8 cellular contexts compared by ENCODE assay signal in genomic region chr5:52801329-52801728, GRCh38. TPM values are rescaled to one million over a fixed set of nuclear protein-coding genes. Genes with fewer than 3 reads are reported as not detected.
DNase-seq lines count a peak whose midpoint lies in the region; ATAC-seq and TF ChIP-seq lines count a peak whose summit lies in the region.

No MANE protein-coding gene starts in this region.

- H2AFZ ChIP-seq in smooth muscle cell (ENCODE audit: low read depth), result no peak overlapping the region

- intact Hi-C loops in activated T-helper 1 cell treated with anti-CD3 and anti-CD28 coated beads, Interleukin-12 subunit alpha, Interleukin-12 subunit beta, Interleukin-2, Interleukin-4 antibody, amounts not matched to agents 30 ng/mL and 10 ng/mL and 1 ng/mL, durations not matched to agents 14 hours and 24 hours and 36 hours (cut with micrococcal nuclease), result loop anchor here (5.0 kb wide), 2 partner anchors 116 to 186 kb away; partner anchors contain the start of gene ITGA2

- H3K27ac ChIP-seq in HEK293 (ENCODE audit: extremely low read depth, low read depth, low read length) (peak overlapping the region; percentile 91), smooth muscle cell (ENCODE audit: low read depth) (peak overlapping the region; percentile 94)

- peaks cover 86% of the 10 kb centered on the region for H3K79me2 ChIP-seq in smooth muscle cell (ENCODE audit: low read depth)

- H3K4me3 ChIP-seq in AG04449 (ENCODE audit: low read depth, low read length) (peak overlapping the region; percentile 76), HEK293 (ENCODE audit: low read depth, low read length) (peak overlapping the region; percentile 62), iPS-15b (ENCODE audit: low read depth, low read length) (peak overlapping the region; percentile 97), smooth muscle cell (peak overlapping the region; percentile 56)

- CTCF ChIA-PET in AG04449 (lab: Yijun Ruan, JAX), result interaction anchor here (0.9 to 3.2 kb wide), 4 partner anchors 112 to 117 kb away, joined by 3 to 9 read pairs (median 6); no protein-coding TSS in a partner anchor
- CTCF ChIA-PET in HEK293 (lab: Yijun Ruan, JAX), result interaction anchor here (0.6 to 4.1 kb wide), 8 partner anchors 10 to 136 kb away, joined by 3 to 20 read pairs (median 5); partner anchors contain the start of genes ITGA1 and PELO

- peaks cover 45% of the 10 kb centered on the region for H3K36me3 Mint-ChIP-seq in activated T-helper 1 cell treated with anti-CD3 and anti-CD28 coated beads, Interleukin-12 subunit alpha, Interleukin-12 subunit beta, Interleukin-2, Interleukin-4 antibody, amounts not matched to agents 30 ng/mL and 10 ng/mL and 1 ng/mL, durations not matched to agents 14 hours and 24 hours and 36 hours (ENCODE audit: low read depth)

- DNase-seq in AG04449 (ENCODE audit: low read depth, low spot score) (no peak), smooth muscle cell (lab: John Stamatoyannopoulos, UW; ENCODE audit: unreplicated experiment) (no peak), mucosa of gallbladder (ENCODE audit: low spot score) (no peak), AML-193 (lab: John Stamatoyannopoulos, UW) (no peak)
- DNase-seq in activated T-helper 1 cell treated with anti-CD3 and anti-CD28 coated beads, Interleukin-12 subunit alpha, Interleukin-12 subunit beta, Interleukin-2, Interleukin-4 antibody, amounts not matched to agents 30 ng/mL and 10 ng/mL and 1 ng/mL, durations not matched to agents 14 hours and 24 hours and 36 hours (ENCODE audit: low spot score), result no peak

- 9% methylated on average over 8 of the region's 8 CpGs for WGBS in smooth muscle cell (ENCODE audit: low lambda C conversion rate)

- peaks cover 11 to 25% of the 10 kb centered on the region in 2 experiments; a peak in 1 of 3 replicates for H3K36me3 ChIP-seq in HEK293 (ENCODE audit: control insufficient read depth in 2 of 2, insufficient read depth in 1 of 2, low read length in 2 of 2)
- peaks cover 2% of the 10 kb centered on the region for H3K36me3 ChIP-seq in iPS-15b (ENCODE audit: control insufficient read depth, insufficient read depth, low read length)
- H3K36me3 ChIP-seq in smooth muscle cell (ENCODE audit: low read depth), result no peaks in the 10 kb centered on the region

- peak overlapping the region; percentile 88 for H3K27ac Mint-ChIP-seq in activated T-helper 1 cell treated with anti-CD3 and anti-CD28 coated beads, Interleukin-12 subunit alpha, Interleukin-12 subunit beta, Interleukin-2, Interleukin-4 antibody, amounts not matched to agents 30 ng/mL and 10 ng/mL and 1 ng/mL, durations not matched to agents 14 hours and 24 hours and 36 hours

- peaks cover 70% of the 10 kb centered on the region for H3K4me1 Mint-ChIP-seq in activated T-helper 1 cell treated with anti-CD3 and anti-CD28 coated beads, Interleukin-12 subunit alpha, Interleukin-12 subunit beta, Interleukin-2, Interleukin-4 antibody, amounts not matched to agents 30 ng/mL and 10 ng/mL and 1 ng/mL, durations not matched to agents 14 hours and 24 hours and 36 hours (ENCODE audit: low read depth)

- H3K4me3 Mint-ChIP-seq in activated T-helper 1 cell treated with anti-CD3 and anti-CD28 coated beads, Interleukin-12 subunit alpha, Interleukin-12 subunit beta, Interleukin-2, Interleukin-4 antibody, amounts not matched to agents 30 ng/mL and 10 ng/mL and 1 ng/mL, durations not matched to agents 14 hours and 24 hours and 36 hours, result peak overlapping the region; percentile 90

- peaks cover 3% of the 10 kb centered on the region for H3K27me3 Mint-ChIP-seq in activated T-helper 1 cell treated with anti-CD3 and anti-CD28 coated beads, Interleukin-12 subunit alpha, Interleukin-12 subunit beta, Interleukin-2, Interleukin-4 antibody, amounts not matched to agents 30 ng/mL and 10 ng/mL and 1 ng/mL, durations not matched to agents 14 hours and 24 hours and 36 hours (ENCODE audit: insufficient read depth)

- H4K20me1 ChIP-seq in smooth muscle cell (ENCODE audit: low read depth), result peaks cover 54% of the 10 kb centered on the region

- peak overlapping the region; percentile 80 for H3K9ac ChIP-seq in iPS-15b (ENCODE audit: low read depth, low read length)
- H3K9ac ChIP-seq in smooth muscle cell (ENCODE audit: low read depth), result peak overlapping the region; percentile 88

- no peaks in the 10 kb centered on the region for H3K27me3 ChIP-seq in iPS-15b (ENCODE audit: control insufficient read depth, insufficient read depth, low read length)
- H3K27me3 ChIP-seq in smooth muscle cell (ENCODE audit: low read depth), result no peaks in the 10 kb centered on the region

- H3F3A ChIP-seq in smooth muscle cell (ENCODE audit: low read depth), result peaks cover 29% of the 10 kb centered on the region

- ATAC-seq in HG02973 (IDR thresholded peaks at IDR 0.05; ENCODE audit: unreplicated experiment), result no peak

- H3K4me2 ChIP-seq in smooth muscle cell, result peak overlapping the region; percentile 85

- peaks cover 7% of the 10 kb centered on the region for H3K4me1 ChIP-seq in HEK293 (ENCODE audit: control insufficient read depth, insufficient read depth, low read length)
- peaks cover 25% of the 10 kb centered on the region for H3K4me1 ChIP-seq in iPS-15b (ENCODE audit: control insufficient read depth, insufficient read depth, low read length)
- H3K4me1 ChIP-seq in smooth muscle cell (ENCODE audit: low read depth), result peaks cover 38% of the 10 kb centered on the region

- H3K9me3 ChIP-seq in HEK293 (ENCODE audit: control insufficient read depth, insufficient read depth, low read depth, low read length) (no peaks in the 10 kb centered on the region), iPS-15b (ENCODE audit: control insufficient read depth, insufficient read depth, low read length) (no peaks in the 10 kb centered on the region), smooth muscle cell (replicated peaks; ENCODE audit: low read depth) (no peaks in the 10 kb centered on the region)

- H3K9me3 Mint-ChIP-seq in activated T-helper 1 cell treated with anti-CD3 and anti-CD28 coated beads, Interleukin-12 subunit alpha, Interleukin-12 subunit beta, Interleukin-2, Interleukin-4 antibody, amounts not matched to agents 30 ng/mL and 10 ng/mL and 1 ng/mL, durations not matched to agents 14 hours and 24 hours and 36 hours, result no peaks in the 10 kb centered on the region

- POLR2A ChIA-PET in AG04449 (lab: Yijun Ruan, JAX) (interaction anchor here (1.1 kb wide), 1 partner anchor 9 kb away, joined by 3 read pairs; no protein-coding TSS in a partner anchor), HEK293 (lab: Yijun Ruan, JAX) (interaction anchor here (0.9 to 4.3 kb wide), 2 partner anchors 12 to 1418 kb away, joined by 3 to 57 read pairs; partner anchors contain the start of genes ISL1, ITGA1 and PELO)

- TF ChIP-seq CTCF in AG04449 (IDR thresholded peaks at IDR 0.05; ENCODE audit: insufficient read depth, low read length, missing control alignments) (no peak), HEK293 (tag by site-specific recombination; IDR thresholded peaks at IDR 0.05) (no peak), smooth muscle cell (IDR thresholded peaks at IDR 0.05; ENCODE audit: borderline replicate concordance, insufficient read depth, poor library complexity, severe bottlenecking) (no peak)

TF ChIP-seq in HEK293, 187 proteins besides CTCF, POLR2A, EP300 and RAD21:
- TF ChIP-seq ZNF623 (tag by site-specific recombination; IDR thresholded peaks at IDR 0.05), result no peak
- TF ChIP-seq ZBTB17 (tag by site-specific recombination; IDR thresholded peaks at IDR 0.05), result peak; percentile 17
- TF ChIP-seq ZNF701 (tag by site-specific recombination; IDR thresholded peaks at IDR 0.05), result no peak
- no peak for TF ChIP-seq ZNF302 (tag by site-specific recombination; IDR thresholded peaks at IDR 0.05; ENCODE audit: low read depth)

RNA-seq across cellular contexts. Expression of gene ITGA1, which starts 13.6 kb away (rescaled TPM):
- 2.2 and 2.5 TPM in 2 replicates for total RNA-seq in activated T-helper 1 cell treated with anti-CD3 and anti-CD28 coated beads, Interleukin-12 subunit alpha, Interleukin-12 subunit beta, Interleukin-2, Interleukin-4 antibody, amounts not matched to agents 30 ng/mL and 10 ng/mL and 1 ng/mL, durations not matched to agents 14 hours and 24 hours and 36 hours
- total RNA-seq in smooth muscle cell (202 and 250 TPM in 2 replicates), mucosa of gallbladder (67.1 TPM)
- polyA plus RNA-seq in smooth muscle cell, result 62.6 and 85.2 TPM in 2 replicates

RNA-seq across cellular contexts. Expression of gene PELO, which starts 13.6 kb away (rescaled TPM):
- total RNA-seq in activated T-helper 1 cell treated with anti-CD3 and anti-CD28 coated beads, Interleukin-12 subunit alpha, Interleukin-12 subunit beta, Interleukin-2, Interleukin-4 antibody, amounts not matched to agents 30 ng/mL and 10 ng/mL and 1 ng/mL, durations not matched to agents 14 hours and 24 hours and 36 hours, result 19.4 and 20.0 TPM in 2 replicates
- total RNA-seq in smooth muscle cell (37.0 and 41.3 TPM in 2 replicates), mucosa of gallbladder (41.6 TPM)
- polyA plus RNA-seq in smooth muscle cell, result 66.1 and 88.2 TPM in 2 replicates

Comparison
In these comparisons a context has a peak if more than half of its experiments do, and no peak if none do; other contexts are left out.
1. RNA of gene ITGA1, which starts 13.6 kb away (total RNA-seq): 202 to 250 TPM in smooth muscle cell and 67.1 TPM in mucosa of gallbladder (single experiment); 2.2 to 2.5 TPM in activated T-helper 1 cell treated with anti-CD3 and anti-CD28 coated beads, Interleukin-12 subunit alpha, Interleukin-12 subunit beta, Interleukin-2, Interleukin-4 antibody, amounts not matched to agents 30 ng/mL and 10 ng/mL and 1 ng/mL, durations not matched to agents 14 hours and 24 hours and 36 hours; every median in the first group is over 10 times any median in the second.
2. Peak in every context shown above with its lines, with median percentiles within 50 percentile points of each other: H3K4me3 ChIP-seq.